Comparison of ENCODE assay signal across 9 cellular contexts in the genomic region with DNA sequence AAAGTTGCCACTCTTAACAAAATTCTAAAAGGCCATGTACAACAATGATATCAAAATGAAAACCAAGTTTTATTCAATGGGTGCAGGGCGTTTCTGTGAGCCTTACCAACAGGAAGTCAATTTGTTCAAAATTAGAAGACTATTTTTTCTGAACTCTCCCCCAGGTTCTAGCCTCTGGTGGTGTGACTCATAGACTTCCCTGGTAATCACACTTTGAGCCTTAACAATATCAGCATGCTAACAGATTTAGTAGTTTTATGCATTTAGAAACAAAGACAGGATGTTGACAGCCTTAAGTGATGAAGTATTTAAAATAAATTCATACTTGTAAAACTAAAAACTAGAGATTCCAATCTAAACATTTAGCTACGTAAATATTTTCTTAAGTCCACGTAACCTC.
A peak's percentile ranks its signal among the peaks of the same experiment; 100 is the strongest.
DNase-seq lines count a peak whose midpoint lies in the region; ATAC-seq, FAIRE-seq and TF ChIP-seq lines count a peak whose summit lies in the region.
"Had no signal": no experiment of that assay in that cellular context is flagged by ENCODE, and none has a peak within 500 bp of the region (broad histone marks: within the 10 kb centered on the region; RNA-seq: fewer than 3 reads in every experiment).

No MANE protein-coding gene starts in this region.

- H3K36me3 ChIP-seq in IMR-90 (ENCODE audit: control insufficient read depth, insufficient read depth, low read length): no peaks in the 10 kb centered on the region

- peaks cover 10 to 25% of the 10 kb centered on the region in 2 donors for H3K36me3 Mint-ChIP-seq in activated T-cell treated with anti-CD3 and anti-CD28 coated beads, Interleukin-2, amount 50 U/mL, for 72 hours (ENCODE audit: insufficient read depth in 2 of 2)

- H4K20me1 ChIP-seq in IMR-90 (ENCODE audit: insufficient read depth, low read length): peaks cover 3% of the 10 kb centered on the region; the same call in 1 of the 2 replicates

- H3K9me1 ChIP-seq in IMR-90 (ENCODE audit: insufficient read depth, low read length): peaks cover 18% of the 10 kb centered on the region

- H3K4me3 ChIP-seq in IMR-90 (ENCODE audit: insufficient read depth, low read depth, low read length): no peak overlapping the region
- H3K4me3 ChIP-seq: body of pancreas had no signal

- no peak overlapping the region for H3K23ac ChIP-seq in IMR-90 (ENCODE audit: low read depth, low read length)

- H3K27ac Mint-ChIP-seq in activated T-cell treated with anti-CD3 and anti-CD28 coated beads, Interleukin-2, amount 50 U/mL, for 72 hours: peak overlapping the region; percentile 99

- TF ChIP-seq RAD21 in IMR-90 (IDR thresholded peaks at IDR 0.05; ENCODE audit: low read length): no peak

- no peaks in the 10 kb centered on the region for H3K27me3 Mint-ChIP-seq in activated T-cell treated with anti-CD3 and anti-CD28 coated beads, Interleukin-2, amount 50 U/mL, for 72 hours (ENCODE audit: low read depth)

- no peak for ATAC-seq in IMR-90 (ENCODE audit: low read depth)
- ATAC-seq in activated T-cell treated with anti-CD3 and anti-CD28 coated beads, Interleukin-2, amount 50 U/mL, for 72 hours (replicated peaks in 1 of 2): peak; percentile 34 to 41
- no peak for ATAC-seq in GM19328 (IDR thresholded peaks at IDR 0.05; ENCODE audit: unreplicated experiment)
- ATAC-seq in HG03139 (IDR thresholded peaks at IDR 0.05; ENCODE audit: unreplicated experiment): no peak
- ATAC-seq: body of pancreas had no signal

- in situ Hi-C loops in IMR-90 (cut with MboI; ENCODE audit: low sequenced_read_pairs): no loop called here

- WGBS in IMR-90 (ENCODE audit: extremely low coverage in 2 of 2, insufficient read length in 1 of 2), 2 experiments: no CpG with 5 or more reads among the region's 3 CpGs

- H2AK9ac ChIP-seq in IMR-90 (replicated peaks; ENCODE audit: low read depth, low read length, poor library complexity): no peak overlapping the region

- H3K14ac ChIP-seq in IMR-90 (replicated peaks; ENCODE audit: low read depth, low read length): no peak overlapping the region

- no peaks in the 10 kb centered on the region for H3K9me3 ChIP-seq in IMR-90 (ENCODE audit: control insufficient read depth, insufficient read depth, low read length)
- H3K9me3 ChIP-seq: body of pancreas had no signal

- no peak overlapping the region for H3K4ac ChIP-seq in IMR-90 (ENCODE audit: low read depth, low read length)

- H4K8ac ChIP-seq in IMR-90 (ENCODE audit: low read depth in 2 of 2, low read length in 2 of 2): no peak overlapping the region

- BruUV-seq in IMR-90 (replicated peaks; lab: Mats Ljungman, UMichigan): no TSS peak

- peaks cover 97% of the 10 kb centered on the region for H3K4me1 Mint-ChIP-seq in activated T-cell treated with anti-CD3 and anti-CD28 coated beads, Interleukin-2, amount 50 U/mL, for 72 hours (ENCODE audit: low read depth)

- no peak overlapping the region for H4K91ac ChIP-seq in IMR-90 (ENCODE audit: insufficient read depth, low read depth, low read length)

- no peak overlapping the region for H3K56ac ChIP-seq in IMR-90 (ENCODE audit: extremely low read depth, insufficient read depth, low read length)

- H2BK5ac ChIP-seq in IMR-90 (ENCODE audit: low read depth, low read length, poor library complexity, severe bottlenecking): peak overlapping the region; percentile 35

- no peak overlapping the region for H2AFZ ChIP-seq in IMR-90 (replicated peaks; ENCODE audit: low read length, poor library complexity)

- FAIRE-seq in D721Med (lab: Jason Lieb, UNC): no peak

- H3K9me3 Mint-ChIP-seq in activated T-cell treated with anti-CD3 and anti-CD28 coated beads, Interleukin-2, amount 50 U/mL, for 72 hours: peaks cover 3 to 4% of the 10 kb centered on the region in 2 donors

- no peaks in the 10 kb centered on the region for H3K27me3 ChIP-seq in IMR-90 (ENCODE audit: control insufficient read depth, insufficient read depth, low read length)
- H3K27me3 ChIP-seq: body of pancreas had no signal

- CTCF ChIA-PET in IMR-90 (lab: Yijun Ruan, JAX): no interaction called here

- H2BK120ac ChIP-seq in IMR-90 (ENCODE audit: low read depth, low read length): no peak overlapping the region

- POLR2A ChIA-PET in IMR-90 (lab: Charles Lee; ENCODE audit: unreplicated experiment): no interaction called here

- H2BK15ac ChIP-seq in IMR-90 (ENCODE audit: low read depth, low read length): no peak overlapping the region

- peak overlapping the region; percentile 81 to 84 for H3K4me3 Mint-ChIP-seq in activated T-cell treated with anti-CD3 and anti-CD28 coated beads, Interleukin-2, amount 50 U/mL, for 72 hours

- H3K27ac ChIP-seq in IMR-90 (ENCODE audit: insufficient read depth, low read length): no peak overlapping the region

- no peak overlapping the region for H3K9ac ChIP-seq in IMR-90 (ENCODE audit: low read depth, low read length)

- peak; percentile 73 for DNase-seq in EL
- DNase-seq in IMR-90: peak; percentile 57
- peak; percentile 33 to 45 for DNase-seq in activated T-cell treated with anti-CD3 and anti-CD28 coated beads, Interleukin-2, amount 50 U/mL, for 72 hours
- DNase-seq in kidney tubule cell (ENCODE audit: low spot score): peak; percentile 55
- no peak for DNase-seq in NCI-H2171 (lab: John Stamatoyannopoulos, UW)
- DNase-seq in D721Med (ENCODE audit: insufficient read length, low spot score): no peak
- DNase-seq: body of pancreas had no signal

- dilution Hi-C loops in IMR-90 (cut with HindIII; ENCODE audit: low sequenced_read_pairs, unreplicated experiment): no loop called here

- no peak overlapping the region for H3K18ac ChIP-seq in IMR-90 (ENCODE audit: low read depth, low read length)

- intact Hi-C loops in IMR-90 (cut with micrococcal nuclease): loop anchor here (5.0 kb wide), 1 partner anchor 89 kb away; a partner anchor contains a TSS

- H2BK20ac ChIP-seq in IMR-90 (ENCODE audit: low read depth, low read length): no peak overlapping the region

- H2AK5ac ChIP-seq in IMR-90 (ENCODE audit: low read depth, low read length): no peak overlapping the region

- TF ChIP-seq POLR2A in IMR-90 (IDR thresholded peaks at IDR 0.05; ENCODE audit: low read depth, low read length): no peak

- H3K79me1 ChIP-seq in IMR-90 (ENCODE audit: low read depth in 1 of 2, low read length in 2 of 2): peaks cover 14 to 32% of the 10 kb centered on the region in 2 experiments; a peak in 2 of 4 replicates

- no peak overlapping the region for H4K5ac ChIP-seq in IMR-90 (ENCODE audit: low read depth, low read length)

- H3K4me2 ChIP-seq in IMR-90 (ENCODE audit: low read depth, low read length): no peak overlapping the region

- TF ChIP-seq CTCF in IMR-90 (conservative IDR thresholded peaks at IDR 0.05; ENCODE audit: low read depth, low read length): no peak
- no peak for TF ChIP-seq CTCF in D721Med (IDR thresholded peaks at IDR 0.05; ENCODE audit: insufficient read depth, missing control alignments)

- peaks cover 14% of the 10 kb centered on the region for H3K4me1 ChIP-seq in IMR-90 (ENCODE audit: control insufficient read depth, insufficient read depth, low read length)
- H3K4me1 ChIP-seq: body of pancreas had no signal

TF ChIP-seq in IMR-90, 13 proteins besides CTCF, POLR2A, EP300 and RAD21:
- TF ChIP-seq SMC3 (IDR thresholded peaks at IDR 0.05; ENCODE audit: low read depth, low read length): no peak
- TF ChIP-seq NFE2L2 (IDR thresholded peaks at IDR 0.05; ENCODE audit: low read depth, low read length): no peak
- no peak for TF ChIP-seq RFX5 (IDR thresholded peaks at IDR 0.05; ENCODE audit: low read depth, low read length)
- TF ChIP-seq, protein P1, sequence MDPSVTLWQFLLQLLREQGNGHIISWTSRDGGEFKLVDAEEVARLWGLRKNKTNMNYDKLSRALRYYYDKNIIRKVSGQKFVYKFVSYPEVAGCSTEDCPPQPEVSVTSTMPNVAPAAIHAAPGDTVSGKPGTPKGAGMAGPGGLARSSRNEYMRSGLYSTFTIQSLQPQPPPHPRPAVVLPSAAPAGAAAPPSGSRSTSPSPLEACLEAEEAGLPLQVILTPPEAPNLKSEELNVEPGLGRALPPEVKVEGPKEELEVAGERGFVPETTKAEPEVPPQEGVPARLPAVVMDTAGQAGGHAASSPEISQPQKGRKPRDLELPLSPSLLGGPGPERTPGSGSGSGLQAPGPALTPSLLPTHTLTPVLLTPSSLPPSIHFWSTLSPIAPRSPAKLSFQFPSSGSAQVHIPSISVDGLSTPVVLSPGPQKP (IDR thresholded peaks at IDR 0.05; ENCODE audit: borderline replicate concordance, low read depth, low read length): no peak
- no peak for TF ChIP-seq CHD1 (IDR thresholded peaks at IDR 0.05; ENCODE audit: low read depth, low read length)

Comparison
In these comparisons a context has a peak if more than half of its experiments do, and no peak if none do; other contexts are left out.
1. DNase-seq: peak in EL (single experiment), IMR-90 (single experiment), activated T-cell treated with anti-CD3 and anti-CD28 coated beads, Interleukin-2, amount 50 U/mL, for 72 hours (2 of 2) and kidney tubule cell (single experiment); none in NCI-H2171 (single experiment) and D721Med (single experiment).
2. ATAC-seq: peak in activated T-cell treated with anti-CD3 and anti-CD28 coated beads, Interleukin-2, amount 50 U/mL, for 72 hours (2 of 2); none in IMR-90 (single experiment), GM19328 (single experiment) and HG03139 (single experiment).